26 cellular contexts compared by ENCODE assay signal in genomic region chr7:90771281-90771680, GRCh38.
DNase-seq lines count a peak whose midpoint lies in the region; ATAC-seq and TF ChIP-seq lines count a peak whose summit lies in the region.
"Had no signal": no experiment of that assay in that cellular context is flagged by ENCODE, and none has a peak within 500 bp of the region (broad histone marks: within the 10 kb centered on the region; RNA-seq: fewer than 3 reads in every experiment).

No MANE protein-coding gene starts in this region.

- H3K4me3 Mint-ChIP-seq in activated T-helper 2 cell treated with anti-CD3 and anti-CD28 coated beads, Interferon-gamma antibody, Interleukin-2, Interleukin-4, amounts not matched to agents 10 μg/mL and 5 μg/mL and 100 μg/mL, durations not matched to agents 14 hours and 24 hours and 36 hours (ENCODE audit: low read depth) = no peak overlapping the region
- H3K4me3 Mint-ChIP-seq: activated CD8-positive, alpha-beta memory T cell treated with anti-CD3 and anti-CD28 coated beads, Interleukin-2, amount 10 ng/mL, durations not matched to agents 7 days and 5 days; activated naive CD8-positive, alpha-beta T cell; activated T-helper 1 cell treated with anti-CD3 and anti-CD28 coated beads, Interleukin-12 subunit alpha, Interleukin-12 subunit beta, Interleukin-2, Interleukin-4 antibody, amounts not matched to agents 30 ng/mL and 10 ng/mL and 1 ng/mL, durations not matched to agents 14 hours and 24 hours and 36 hours; CD8-positive, alpha-beta memory T cell; endodermal cell had no signal

- POLR2A ChIA-PET in BJ (lab: Charles Lee) = no interaction called here

- H3K4me2 ChIP-seq in Karpas-422 (ENCODE audit: low read depth, low read length, poor library complexity, severe bottlenecking) (no peak overlapping the region), fibroblast of lung (ENCODE audit: extremely low read depth, insufficient read depth, low read length) (no peak overlapping the region)
- H3K4me2 ChIP-seq: hepatocyte had no signal

- CTCF ChIA-PET in BJ (lab: Yijun Ruan, JAX) = no interaction called here

- no peaks in the 10 kb centered on the region for H3K36me3 Mint-ChIP-seq in activated T-helper 2 cell treated with anti-CD3 and anti-CD28 coated beads, Interferon-gamma antibody, Interleukin-2, Interleukin-4, amounts not matched to agents 10 μg/mL and 5 μg/mL and 100 μg/mL, durations not matched to agents 14 hours and 24 hours and 36 hours (ENCODE audit: low read depth)
- H3K36me3 Mint-ChIP-seq: activated CD8-positive, alpha-beta memory T cell treated with anti-CD3 and anti-CD28 coated beads, Interleukin-2, amount 10 ng/mL, durations not matched to agents 7 days and 5 days; activated naive CD8-positive, alpha-beta T cell; CD8-positive, alpha-beta memory T cell had no signal

- no peaks in the 10 kb centered on the region for H3K9me3 ChIP-seq in Karpas-422 (ENCODE audit: low read length)
- no peaks in the 10 kb centered on the region for H3K9me3 ChIP-seq in fibroblast of lung (ENCODE audit: control insufficient read depth, insufficient read depth, low read depth, low read length)
- H3K9me3 ChIP-seq: body of pancreas, lower lobe of right lung, MG63, suprapubic skin, vagina had no signal

- no peaks in the 10 kb centered on the region for H3K9me2 ChIP-seq in Karpas-422 (replicated peaks; ENCODE audit: insufficient read depth, low read length)

- H3K9ac ChIP-seq in Karpas-422 (ENCODE audit: low read length) (no peak overlapping the region), fibroblast of lung (ENCODE audit: insufficient read depth, low read length) (no peak overlapping the region)

- H3K27ac ChIP-seq in Karpas-422 (ENCODE audit: low read length) = peak overlapping the region; percentile 91
- no peak overlapping the region for H3K27ac ChIP-seq in fibroblast of lung (ENCODE audit: insufficient read depth, low read length)
- H3K27ac ChIP-seq: body of pancreas, coronary artery, hepatocyte, lower lobe of right lung, suprapubic skin, vagina had no signal

- peaks cover 71% of the 10 kb centered on the region for H3K4me1 ChIP-seq in Karpas-422 (ENCODE audit: low read length)
- no peaks in the 10 kb centered on the region for H3K4me1 ChIP-seq in fibroblast of lung (ENCODE audit: control insufficient read depth, extremely low read depth, insufficient read depth, low read length)
- H3K4me1 ChIP-seq: lower lobe of right lung, suprapubic skin, vagina had no signal

- ATAC-seq in HG03175 (IDR thresholded peaks at IDR 0.05; ENCODE audit: unreplicated experiment) = no peak
- ATAC-seq: activated CD8-positive, alpha-beta memory T cell treated with anti-CD3 and anti-CD28 coated beads, Interleukin-2, amount 10 ng/mL, durations not matched to agents 7 days and 5 days; body of pancreas; lower lobe of right lung; right cardiac atrium had no signal

- no peaks in the 10 kb centered on the region for H4K20me1 ChIP-seq in Karpas-422 (ENCODE audit: insufficient read depth, low read depth, low read length)
- no peaks in the 10 kb centered on the region for H4K20me1 ChIP-seq in fibroblast of lung (ENCODE audit: control insufficient read depth, extremely low read depth, insufficient read depth, low read length)

- DNase-seq in BJ (ENCODE audit: low read depth) = peak; percentile 29
- no peak for DNase-seq in Karpas-422
- DNase-seq in fibroblast of lung (ENCODE audit: low read depth in 2 of 2) = peak; percentile 33 to 65
- peak; percentile 23 for DNase-seq in non-pigmented ciliary epithelial cell (ENCODE audit: low read depth)
- DNase-seq in GF-D8 (lab: John Stamatoyannopoulos, UW) = no peak
- no peak for DNase-seq in iPS-NIHi7 (ENCODE audit: extremely low spot score)
- DNase-seq in activated T-helper 2 cell treated with anti-CD3 and anti-CD28 coated beads, Interferon-gamma antibody, Interleukin-2, Interleukin-4, amounts not matched to agents 10 μg/mL and 5 μg/mL and 100 μg/mL, durations not matched to agents 14 hours and 24 hours and 36 hours (ENCODE audit: low spot score) = no peak
- DNase-seq: activated CD4-positive, alpha-beta T cell treated with anti-CD3 and anti-CD28 coated beads for 48 hours; activated CD8-positive, alpha-beta memory T cell treated with anti-CD3 and anti-CD28 coated beads, Interleukin-2, amount 10 ng/mL, durations not matched to agents 7 days and 5 days; body of pancreas; CD8-positive, alpha-beta memory T cell; endodermal cell; lower lobe of right lung; MG63; NCI-H2171 treated with DMSO at 0.1 percent for 48 hours; NCI-H82; right cardiac atrium; SHP77; stimulated activated CD4-positive, alpha-beta T cell treated with anti-CD3 and anti-CD28 coated beads, Interleukin-15, amount 100 ng/mL, for 24 hours had no signal

- H3K4me3 ChIP-seq in BJ (ENCODE audit: low read depth, low read length) = no peak overlapping the region
- no peak overlapping the region for H3K4me3 ChIP-seq in Karpas-422 (ENCODE audit: low read length)
- no peak overlapping the region for H3K4me3 ChIP-seq in fibroblast of lung (replicated peaks in 1 of 4; ENCODE audit: control extremely low read depth in 1 of 4, insufficient read depth in 1 of 4, low read depth in 3 of 4, low read length in 4 of 4)
- H3K4me3 ChIP-seq: body of pancreas, coronary artery, hepatocyte, lower lobe of right lung, MG63, suprapubic skin, vagina had no signal

- intact Hi-C loops in activated T-helper 2 cell treated with anti-CD3 and anti-CD28 coated beads, Interferon-gamma antibody, Interleukin-2, Interleukin-4, amounts not matched to agents 10 μg/mL and 5 μg/mL and 100 μg/mL, durations not matched to agents 14 hours and 24 hours and 36 hours (cut with micrococcal nuclease) = no loop called here

- H3K36me3 ChIP-seq in BJ (ENCODE audit: control insufficient read depth, insufficient read depth, low read length) = no peaks in the 10 kb centered on the region
- peaks cover 35% of the 10 kb centered on the region for H3K36me3 ChIP-seq in Karpas-422 (ENCODE audit: insufficient read depth, low read length)
- H3K36me3 ChIP-seq in fibroblast of lung (ENCODE audit: control insufficient read depth, insufficient read depth, low read length) = no peaks in the 10 kb centered on the region
- H3K36me3 ChIP-seq: lower lobe of right lung, MG63, suprapubic skin, vagina had no signal

- no peaks in the 10 kb centered on the region for H3K9me3 Mint-ChIP-seq in activated T-helper 2 cell treated with anti-CD3 and anti-CD28 coated beads, Interferon-gamma antibody, Interleukin-2, Interleukin-4, amounts not matched to agents 10 μg/mL and 5 μg/mL and 100 μg/mL, durations not matched to agents 14 hours and 24 hours and 36 hours
- H3K9me3 Mint-ChIP-seq: activated T-helper 1 cell treated with anti-CD3 and anti-CD28 coated beads, Interleukin-12 subunit alpha, Interleukin-12 subunit beta, Interleukin-2, Interleukin-4 antibody, amounts not matched to agents 30 ng/mL and 10 ng/mL and 1 ng/mL, durations not matched to agents 14 hours and 24 hours and 36 hours; endodermal cell had no signal

- H3K27me3 ChIP-seq in BJ (ENCODE audit: control insufficient read depth, insufficient read depth, low read length) (no peaks in the 10 kb centered on the region), Karpas-422 (ENCODE audit: low read length) (no peaks in the 10 kb centered on the region), fibroblast of lung (ENCODE audit: control insufficient read depth, insufficient read depth, low read length) (no peaks in the 10 kb centered on the region)
- H3K27me3 ChIP-seq: body of pancreas, hepatocyte, MG63, suprapubic skin, vagina had no signal

- H3K27ac Mint-ChIP-seq in activated T-helper 2 cell treated with anti-CD3 and anti-CD28 coated beads, Interferon-gamma antibody, Interleukin-2, Interleukin-4, amounts not matched to agents 10 μg/mL and 5 μg/mL and 100 μg/mL, durations not matched to agents 14 hours and 24 hours and 36 hours = no peak overlapping the region
- H3K27ac Mint-ChIP-seq: activated CD8-positive, alpha-beta memory T cell treated with anti-CD3 and anti-CD28 coated beads, Interleukin-2, amount 10 ng/mL, durations not matched to agents 7 days and 5 days; activated naive CD8-positive, alpha-beta T cell; activated T-helper 1 cell treated with anti-CD3 and anti-CD28 coated beads, Interleukin-12 subunit alpha, Interleukin-12 subunit beta, Interleukin-2, Interleukin-4 antibody, amounts not matched to agents 30 ng/mL and 10 ng/mL and 1 ng/mL, durations not matched to agents 14 hours and 24 hours and 36 hours; CD8-positive, alpha-beta memory T cell; endodermal cell had no signal

- peaks cover 87% of the 10 kb centered on the region for H3K79me2 ChIP-seq in Karpas-422 (ENCODE audit: low read length)
- no peaks in the 10 kb centered on the region for H3K79me2 ChIP-seq in fibroblast of lung (ENCODE audit: control insufficient read depth, insufficient read depth, low read length)

- H2AFZ ChIP-seq in Karpas-422 (ENCODE audit: low read length) (no peak overlapping the region), fibroblast of lung (ENCODE audit: low read length) (no peak overlapping the region)
- H2AFZ ChIP-seq: hepatocyte had no signal

- H3K27me3 Mint-ChIP-seq in activated T-helper 2 cell treated with anti-CD3 and anti-CD28 coated beads, Interferon-gamma antibody, Interleukin-2, Interleukin-4, amounts not matched to agents 10 μg/mL and 5 μg/mL and 100 μg/mL, durations not matched to agents 14 hours and 24 hours and 36 hours (ENCODE audit: low read depth) = no peaks in the 10 kb centered on the region
- H3K27me3 Mint-ChIP-seq: activated CD8-positive, alpha-beta memory T cell treated with anti-CD3 and anti-CD28 coated beads, Interleukin-2, amount 10 ng/mL, durations not matched to agents 7 days and 5 days; activated naive CD8-positive, alpha-beta T cell had no signal

- no peaks in the 10 kb centered on the region for H3K4me1 Mint-ChIP-seq in activated T-helper 2 cell treated with anti-CD3 and anti-CD28 coated beads, Interferon-gamma antibody, Interleukin-2, Interleukin-4, amounts not matched to agents 10 μg/mL and 5 μg/mL and 100 μg/mL, durations not matched to agents 14 hours and 24 hours and 36 hours (ENCODE audit: low read depth)
- H3K4me1 Mint-ChIP-seq: activated CD8-positive, alpha-beta memory T cell treated with anti-CD3 and anti-CD28 coated beads, Interleukin-2, amount 10 ng/mL, durations not matched to agents 7 days and 5 days; CD8-positive, alpha-beta memory T cell; endodermal cell had no signal

- TF ChIP-seq CTCF in BJ (IDR thresholded peaks at IDR 0.05; ENCODE audit: insufficient read depth, low read depth, low read length) (no peak), fibroblast of lung (conservative IDR thresholded peaks at IDR 0.05 in 1 of 2, IDR thresholded peaks at IDR 0.05 in 1 of 2; ENCODE audit: low read depth in 1 of 2, low read length in 2 of 2) (no peak)

Comparison
In these comparisons a context has a peak if more than half of its experiments do, and no peak if none do; other contexts are left out.
1. DNase-seq: peak in BJ (single experiment), fibroblast of lung (2 of 2) and non-pigmented ciliary epithelial cell (single experiment); none in Karpas-422 (single experiment), GF-D8 (single experiment), iPS-NIHi7 (single experiment) and activated T-helper 2 cell treated with anti-CD3 and anti-CD28 coated beads, Interferon-gamma antibody, Interleukin-2, Interleukin-4, amounts not matched to agents 10 μg/mL and 5 μg/mL and 100 μg/mL, durations not matched to agents 14 hours and 24 hours and 36 hours (single experiment).